In genomic region chr7:44257213-44257612, GRCh38 we compare ENCODE assay signal across 10 cellular contexts. TPM values are rescaled to one million over a fixed set of nuclear protein-coding genes. Genes with fewer than 3 reads are reported as not detected.
A peak's percentile ranks its signal among the peaks of the same experiment; 100 is the strongest.
DNase-seq lines count a peak whose midpoint lies in the region; ATAC-seq lines count a peak whose summit lies in the region.
"Had no signal": no experiment of that assay in that cellular context is flagged by ENCODE, and none has a peak within 500 bp of the region (broad histone marks: within the 10 kb centered on the region; RNA-seq: fewer than 3 reads in every experiment).

No MANE protein-coding gene starts in this region.

- H3K4me1 Mint-ChIP-seq in activated CD4-positive, alpha-beta T cell treated with anti-CD3 and anti-CD28 coated beads for 36 hours, result peaks cover 46% of the 10 kb centered on the region
- H3K4me1 Mint-ChIP-seq in activated T-helper 1 cell treated with anti-CD3 and anti-CD28 coated beads, Interleukin-12 subunit alpha, Interleukin-12 subunit beta, Interleukin-2, Interleukin-4 antibody, amounts not matched to agents 30 ng/mL and 10 ng/mL and 1 ng/mL, durations not matched to agents 14 hours and 24 hours and 36 hours (ENCODE audit: low read depth), result peaks cover 34% of the 10 kb centered on the region
- peaks cover 21 to 22% of the 10 kb centered on the region in 2 donors for H3K4me1 Mint-ChIP-seq in immature natural killer cell
- H3K4me1 Mint-ChIP-seq in stimulated activated memory B cell treated with anti-CD40 and anti-IgM and Interleukin-4, amounts not matched to agents 10 μg/mL and 1 μg/mL and 100 μg/mL, for 72 hours, result peaks cover 41% of the 10 kb centered on the region
- peaks cover 25 to 29% (median 27%) of the 10 kb centered on the region in 3 donors for H3K4me1 Mint-ChIP-seq in T-cell

- intact Hi-C loops in activated CD4-positive, alpha-beta T cell treated with anti-CD3 and anti-CD28 coated beads for 36 hours (cut with DNase I, micrococcal nuclease), result loop anchor here (5.0 kb wide), 2 partner anchors 175 to 235 kb away; partner anchors contain the start of gene POLM (in 1 of the 2)
- intact Hi-C loops in activated T-helper 1 cell treated with anti-CD3 and anti-CD28 coated beads, Interleukin-12 subunit alpha, Interleukin-12 subunit beta, Interleukin-2, Interleukin-4 antibody, amounts not matched to agents 30 ng/mL and 10 ng/mL and 1 ng/mL, durations not matched to agents 14 hours and 24 hours and 36 hours (cut with micrococcal nuclease), result loop anchor here (5.0 kb wide), 2 partner anchors 110 to 220 kb away; no protein-coding TSS in a partner anchor

- H3K9me3 Mint-ChIP-seq in activated CD4-positive, alpha-beta T cell treated with anti-CD3 and anti-CD28 coated beads for 36 hours (ENCODE audit: low read depth), result no peaks in the 10 kb centered on the region
- no peaks in the 10 kb centered on the region for H3K9me3 Mint-ChIP-seq in activated T-helper 1 cell treated with anti-CD3 and anti-CD28 coated beads, Interleukin-12 subunit alpha, Interleukin-12 subunit beta, Interleukin-2, Interleukin-4 antibody, amounts not matched to agents 30 ng/mL and 10 ng/mL and 1 ng/mL, durations not matched to agents 14 hours and 24 hours and 36 hours
- H3K9me3 Mint-ChIP-seq in immature natural killer cell (no peaks in the 10 kb centered on the region), T-cell (no peaks in the 10 kb centered on the region)
- H3K9me3 Mint-ChIP-seq in stimulated activated memory B cell treated with anti-CD40 and anti-IgM and Interleukin-4, amounts not matched to agents 10 μg/mL and 1 μg/mL and 100 μg/mL, for 72 hours, result peaks cover 4% of the 10 kb centered on the region

- H3K4me3 Mint-ChIP-seq in activated CD4-positive, alpha-beta T cell treated with anti-CD3 and anti-CD28 coated beads for 36 hours, result no peak overlapping the region
- H3K4me3 Mint-ChIP-seq in activated T-helper 1 cell treated with anti-CD3 and anti-CD28 coated beads, Interleukin-12 subunit alpha, Interleukin-12 subunit beta, Interleukin-2, Interleukin-4 antibody, amounts not matched to agents 30 ng/mL and 10 ng/mL and 1 ng/mL, durations not matched to agents 14 hours and 24 hours and 36 hours, result no peak overlapping the region
- H3K4me3 Mint-ChIP-seq in immature natural killer cell (no peak overlapping the region), T-cell (peak overlapping the region in 1 of 3 donors; percentile 63)
- no peak overlapping the region for H3K4me3 Mint-ChIP-seq in stimulated activated memory B cell treated with anti-CD40 and anti-IgM and Interleukin-4, amounts not matched to agents 10 μg/mL and 1 μg/mL and 100 μg/mL, for 72 hours

- no peak for ATAC-seq in activated CD4-positive, alpha-beta T cell treated with anti-CD3 and anti-CD28 coated beads for 36 hours
- no peak for ATAC-seq in stimulated activated memory B cell treated with anti-CD40 and anti-IgM and Interleukin-4, amounts not matched to agents 10 μg/mL and 1 μg/mL and 100 μg/mL, for 72 hours
- no peak for ATAC-seq in GM19463 (IDR thresholded peaks at IDR 0.05; ENCODE audit: unreplicated experiment)
- no peak for ATAC-seq in GM18498 (IDR thresholded peaks at IDR 0.05; ENCODE audit: unreplicated experiment)
- ATAC-seq in T-cell (replicated peaks in 1 of 4), result no peak

- no peak for DNase-seq in activated CD4-positive, alpha-beta T cell treated with anti-CD3 and anti-CD28 coated beads for 36 hours
- DNase-seq in activated CD4-positive, alpha-beta T cell treated with anti-CD3 and anti-CD28 coated beads for 48 hours, result no peak
- no peak for DNase-seq in activated T-helper 1 cell treated with anti-CD3 and anti-CD28 coated beads, Interleukin-12 subunit alpha, Interleukin-12 subunit beta, Interleukin-2, Interleukin-4 antibody, amounts not matched to agents 30 ng/mL and 10 ng/mL and 1 ng/mL, durations not matched to agents 14 hours and 24 hours and 36 hours (ENCODE audit: low spot score)
- DNase-seq in immature natural killer cell, result no peak
- no peak for DNase-seq in T-cell
- DNase-seq: NCI-H1930 had no signal

- POLR2A ChIA-PET in activated CD4-positive, alpha-beta T cell treated with anti-CD3 and anti-CD28 coated beads for 36 hours (lab: Charles Lee), result interaction anchor here (0.8 to 1.3 kb wide), 2 partner anchors 22 to 234 kb away, joined by 3 to 4 read pairs; partner anchors contain the start of gene NUDCD3
- POLR2A ChIA-PET in T-cell (lab: Charles Lee), result no interaction called here

- H3K36me3 Mint-ChIP-seq in activated CD4-positive, alpha-beta T cell treated with anti-CD3 and anti-CD28 coated beads for 36 hours (ENCODE audit: low read depth), result no peaks in the 10 kb centered on the region
- H3K36me3 Mint-ChIP-seq in activated T-helper 1 cell treated with anti-CD3 and anti-CD28 coated beads, Interleukin-12 subunit alpha, Interleukin-12 subunit beta, Interleukin-2, Interleukin-4 antibody, amounts not matched to agents 30 ng/mL and 10 ng/mL and 1 ng/mL, durations not matched to agents 14 hours and 24 hours and 36 hours (ENCODE audit: low read depth), result no peaks in the 10 kb centered on the region
- H3K36me3 Mint-ChIP-seq in immature natural killer cell (no peaks in the 10 kb centered on the region), T-cell (no peaks in the 10 kb centered on the region)
- H3K36me3 Mint-ChIP-seq in stimulated activated memory B cell treated with anti-CD40 and anti-IgM and Interleukin-4, amounts not matched to agents 10 μg/mL and 1 μg/mL and 100 μg/mL, for 72 hours, result no peaks in the 10 kb centered on the region

- H3K27ac Mint-ChIP-seq in activated CD4-positive, alpha-beta T cell treated with anti-CD3 and anti-CD28 coated beads for 36 hours, result peak overlapping the region; percentile 90
- H3K27ac Mint-ChIP-seq in activated T-helper 1 cell treated with anti-CD3 and anti-CD28 coated beads, Interleukin-12 subunit alpha, Interleukin-12 subunit beta, Interleukin-2, Interleukin-4 antibody, amounts not matched to agents 30 ng/mL and 10 ng/mL and 1 ng/mL, durations not matched to agents 14 hours and 24 hours and 36 hours, result peak overlapping the region; percentile 78
- peak overlapping the region in 4 of 6 donors; percentile 24 to 86 (median 84) for H3K27ac Mint-ChIP-seq in immature natural killer cell
- H3K27ac Mint-ChIP-seq in stimulated activated memory B cell treated with anti-CD40 and anti-IgM and Interleukin-4, amounts not matched to agents 10 μg/mL and 1 μg/mL and 100 μg/mL, for 72 hours, result peak overlapping the region; percentile 71
- peak overlapping the region in 1 of 2 donors; percentile 94 for H3K27ac Mint-ChIP-seq in T-cell
- H3K27ac Mint-ChIP-seq: progenitor cell of endocrine pancreas had no signal

- H3K27me3 Mint-ChIP-seq in activated CD4-positive, alpha-beta T cell treated with anti-CD3 and anti-CD28 coated beads for 36 hours, result no peaks in the 10 kb centered on the region
- no peaks in the 10 kb centered on the region for H3K27me3 Mint-ChIP-seq in activated T-helper 1 cell treated with anti-CD3 and anti-CD28 coated beads, Interleukin-12 subunit alpha, Interleukin-12 subunit beta, Interleukin-2, Interleukin-4 antibody, amounts not matched to agents 30 ng/mL and 10 ng/mL and 1 ng/mL, durations not matched to agents 14 hours and 24 hours and 36 hours (ENCODE audit: insufficient read depth)
- H3K27me3 Mint-ChIP-seq in immature natural killer cell (ENCODE audit: low read depth in 3 of 3) (peaks cover 0 to 8% (median 5%) of the 10 kb centered on the region in 3 donors), T-cell (no peaks in the 10 kb centered on the region)
- H3K27me3 Mint-ChIP-seq in stimulated activated memory B cell treated with anti-CD40 and anti-IgM and Interleukin-4, amounts not matched to agents 10 μg/mL and 1 μg/mL and 100 μg/mL, for 72 hours, result peaks cover under 1% of the 10 kb centered on the region
- H3K27me3 Mint-ChIP-seq: progenitor cell of endocrine pancreas had no signal

- CTCF ChIA-PET in activated CD4-positive, alpha-beta T cell treated with anti-CD3 and anti-CD28 coated beads for 36 hours (lab: Charles Lee), result interaction anchor here (0.6 to 4.3 kb wide), 5 partner anchors 16 to 287 kb away, joined by 3 to 13 read pairs (median 4); partner anchors contain the start of gene NUDCD3
- CTCF ChIA-PET in T-cell (lab: Charles Lee), result no interaction called here

RNA-seq across cellular contexts. Expression of gene YKT6, which starts 56.4 kb away (rescaled TPM):
- 10 to 100 TPM; 51.0 to 51.3 TPM for total RNA-seq in activated CD4-positive, alpha-beta T cell treated with anti-CD3 and anti-CD28 coated beads for 36 hours
- 91.8 and 92.1 TPM in 2 replicates for total RNA-seq in activated T-helper 1 cell treated with anti-CD3 and anti-CD28 coated beads, Interleukin-12 subunit alpha, Interleukin-12 subunit beta, Interleukin-2, Interleukin-4 antibody, amounts not matched to agents 30 ng/mL and 10 ng/mL and 1 ng/mL, durations not matched to agents 14 hours and 24 hours and 36 hours
- polyA plus RNA-seq in immature natural killer cell, result 10 to 100 TPM; 39.1 to 64.9 (median 56.9) TPM
- total RNA-seq in T-cell, result 10 to 100 TPM; 55.1 to 74.3 (median 60.2) TPM
